In genomic region chr14:89288114-89288513, GRCh38 we compare ENCODE assay signal across 15 cellular contexts.
"Had no signal": no experiment of that assay in that cellular context is flagged by ENCODE, and none has a peak within 500 bp of the region (broad histone marks: within the 10 kb centered on the region; RNA-seq: fewer than 3 reads in every experiment).

No MANE protein-coding gene starts in this region.

- ATAC-seq: lower lobe of right lung, upper lobe of right lung had no signal

- H3K9me3 Mint-ChIP-seq: activated CD4-positive, alpha-beta memory T cell treated with anti-CD3 and anti-CD28 coated beads, Interleukin-2, amount 10 ng/mL, durations not matched to agents 7 days and 5 days; activated naive CD4-positive, alpha-beta T cell treated with anti-CD3 and anti-CD28 coated beads, Interleukin-2, amount 50 U/mL, for 72 hours; activated T-cell treated with anti-CD3 and anti-CD28 coated beads, Interleukin-2, amount 50 U/mL, for 4 hours; nephron; T-helper 1 cell treated with Interleukin-12 subunit alpha and Interleukin-12 subunit beta and Interleukin-4 antibody, amounts not matched to agents 30 μg/mL and 1 μg/mL, for 36 hours had no signal

- H3K27ac Mint-ChIP-seq: activated CD4-positive, alpha-beta memory T cell treated with anti-CD3 and anti-CD28 coated beads, Interleukin-2, amount 10 ng/mL, durations not matched to agents 7 days and 5 days; activated naive CD4-positive, alpha-beta T cell treated with anti-CD3 and anti-CD28 coated beads, Interleukin-2, amount 50 U/mL, for 72 hours; endodermal cell; nephron; T-helper 1 cell treated with Interleukin-12 subunit alpha and Interleukin-12 subunit beta and Interleukin-4 antibody, amounts not matched to agents 30 μg/mL and 1 μg/mL, for 36 hours had no signal

- H3K4me3 Mint-ChIP-seq: activated CD4-positive, alpha-beta memory T cell treated with anti-CD3 and anti-CD28 coated beads, Interleukin-2, amount 10 ng/mL, durations not matched to agents 7 days and 5 days; activated T-cell treated with anti-CD3 and anti-CD28 coated beads, Interleukin-2, amount 50 U/mL, for 4 hours; endodermal cell; nephron; T-helper 1 cell treated with Interleukin-12 subunit alpha and Interleukin-12 subunit beta and Interleukin-4 antibody, amounts not matched to agents 30 μg/mL and 1 μg/mL, for 36 hours had no signal

- DNase-seq: activated CD4-positive, alpha-beta memory T cell treated with anti-CD3 and anti-CD28 coated beads, Interleukin-2, amount 10 ng/mL, durations not matched to agents 7 days and 5 days; activated CD4-positive, alpha-beta T cell treated with anti-CD3 and anti-CD28 coated beads for 4 hours; activated gamma-delta T cell; activated T-cell treated with anti-CD3 and anti-CD28 coated beads, Interleukin-2, amount 50 U/mL, for 4 hours; amniotic stem cell; dorsolateral prefrontal cortex; endodermal cell; foreskin fibroblast; lower lobe of right lung; posterior cingulate gyrus; SJCRH30; upper lobe of right lung had no signal

- H3K27me3 Mint-ChIP-seq: activated CD4-positive, alpha-beta memory T cell treated with anti-CD3 and anti-CD28 coated beads, Interleukin-2, amount 10 ng/mL, durations not matched to agents 7 days and 5 days had no signal
